In the genomic region with DNA sequence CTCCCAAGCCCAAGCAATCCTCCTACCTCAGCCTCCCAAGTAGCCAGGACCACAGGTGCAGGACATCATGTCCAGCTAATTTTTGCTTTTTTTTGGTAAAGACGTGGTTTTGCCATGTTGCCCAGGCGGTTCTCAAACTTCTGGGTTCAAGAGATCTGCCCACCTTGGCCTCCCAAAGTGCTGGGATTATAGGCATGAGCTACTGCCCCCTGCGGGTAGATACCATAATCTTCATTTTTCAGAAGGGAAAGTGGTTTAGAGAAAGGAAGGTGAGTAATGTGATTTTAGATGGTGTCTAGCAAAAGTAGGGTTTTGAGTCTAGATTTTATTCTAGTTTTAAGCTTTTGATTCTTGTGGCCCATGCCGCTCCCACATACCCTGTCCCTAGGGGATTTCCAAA, we compare ENCODE assay signal across 22 cellular contexts.
A peak's percentile ranks its signal among the peaks of the same experiment; 100 is the strongest.
DNase-seq lines count a peak whose midpoint lies in the region; ATAC-seq and TF ChIP-seq lines count a peak whose summit lies in the region.
"Had no signal": no experiment of that assay in that cellular context is flagged by ENCODE, and none has a peak within 500 bp of the region (broad histone marks: within the 10 kb centered on the region; RNA-seq: fewer than 3 reads in every experiment).

No MANE protein-coding gene starts in this region.

- no peak overlapping the region for H3K4me3 Mint-ChIP-seq in T-helper 17 cell
- H3K4me3 Mint-ChIP-seq: CD8-positive, alpha-beta T cell; HFFc6 had no signal

- H3K36me3 Mint-ChIP-seq in T-helper 17 cell (ENCODE audit: low read depth), result no peaks in the 10 kb centered on the region
- H3K36me3 Mint-ChIP-seq: CD8-positive, alpha-beta T cell had no signal

- H4K20me1 ChIP-seq in DOHH2 (ENCODE audit: control insufficient read depth, insufficient read depth, low read depth, low read length), result no peaks in the 10 kb centered on the region
- H4K20me1 ChIP-seq in Loucy (ENCODE audit: insufficient read depth, low read length, poor library complexity, severe bottlenecking), result no peaks in the 10 kb centered on the region
- H4K20me1 ChIP-seq: BLaER1 treated with 17β-estradiol and CSF1 and Interleukin-3, amounts not matched to agents 10 nM and 100 nM had no signal

- no peak overlapping the region for H3K27ac ChIP-seq in DOHH2 (ENCODE audit: low read depth, low read length)
- H3K27ac ChIP-seq: BLaER1 treated with 17β-estradiol and CSF1 and Interleukin-3, amounts not matched to agents 10 nM and 100 nM; KMS-11; SJSA1 had no signal

- no peaks in the 10 kb centered on the region for H3F3A ChIP-seq in DOHH2 (ENCODE audit: control insufficient read depth, insufficient read depth)
- H3F3A ChIP-seq in Loucy (ENCODE audit: low read depth), result no peaks in the 10 kb centered on the region

- DNase-seq in SK-MEL-5 (ENCODE audit: low read depth, low spot score), result peak; percentile 54
- DNase-seq in T-helper 17 cell, result no peak
- no peak for DNase-seq in GM19240 (ENCODE audit: insufficient read length, low spot score)
- DNase-seq: ACHN; CD8-positive, alpha-beta T cell; GDM1; HFFc6; IMR-90; NCI-H1417 treated with DMSO at 0.1 percent for 48 hours; NCI-H187; NCI-H2107; NCI-H69; NK-92 treated with Interleukin-12 subunit alpha and Interleukin-12 subunit beta, amount 100 ng/mL, for 24 hours; T1000 had no signal

- H3K4me1 ChIP-seq in DOHH2 (ENCODE audit: control insufficient read depth, low read length) (peaks cover 14% of the 10 kb centered on the region), Loucy (ENCODE audit: insufficient read depth, low read length, poor library complexity, severe bottlenecking) (peaks cover 25% of the 10 kb centered on the region)
- H3K4me1 ChIP-seq: SJSA1 had no signal

- H3K4me3 ChIP-seq in DOHH2 (ENCODE audit: low read length), result no peak overlapping the region
- no peak overlapping the region for H3K4me3 ChIP-seq in Loucy (ENCODE audit: low read length, poor library complexity, severe bottlenecking)
- H3K4me3 ChIP-seq: BLaER1 treated with 17β-estradiol and CSF1 and Interleukin-3, amounts not matched to agents 10 nM and 100 nM; SJSA1 had no signal

- H3K27me3 Mint-ChIP-seq in T-helper 17 cell, result no peaks in the 10 kb centered on the region

- no peak overlapping the region for H2AFZ ChIP-seq in Loucy (ENCODE audit: low read length)

- no peaks in the 10 kb centered on the region for H3K27me3 ChIP-seq in DOHH2 (ENCODE audit: control insufficient read depth, low read length)
- H3K27me3 ChIP-seq in Loucy (ENCODE audit: insufficient read depth, low read length, poor library complexity, severe bottlenecking), result no peaks in the 10 kb centered on the region
- H3K27me3 ChIP-seq: BLaER1 treated with 17β-estradiol and CSF1 and Interleukin-3, amounts not matched to agents 10 nM and 100 nM; SJSA1 had no signal

- H3K9me2 ChIP-seq in DOHH2 (replicated peaks; ENCODE audit: control insufficient read depth, low read length) (no peaks in the 10 kb centered on the region), Loucy (replicated peaks; ENCODE audit: low read depth, low read length) (no peaks in the 10 kb centered on the region)

- no peak overlapping the region for H3K9ac ChIP-seq in Loucy (ENCODE audit: low read depth, low read length, poor library complexity, severe bottlenecking)
- H3K9ac ChIP-seq: BLaER1 treated with 17β-estradiol and CSF1 and Interleukin-3, amounts not matched to agents 10 nM and 100 nM; KMS-11 had no signal

- H3K4me2 ChIP-seq in DOHH2 (ENCODE audit: low read length) (no peak overlapping the region), Loucy (ENCODE audit: low read depth, low read length, poor library complexity, severe bottlenecking) (no peak overlapping the region)
- H3K4me2 ChIP-seq: BLaER1 treated with 17β-estradiol and CSF1 and Interleukin-3, amounts not matched to agents 10 nM and 100 nM; KMS-11 had no signal

- H3K27ac Mint-ChIP-seq in T-helper 17 cell, result no peak overlapping the region
- H3K27ac Mint-ChIP-seq: CD8-positive, alpha-beta T cell; HFFc6 had no signal

- H3K79me2 ChIP-seq in DOHH2 (ENCODE audit: control insufficient read depth, low read length) (no peaks in the 10 kb centered on the region), Loucy (ENCODE audit: insufficient read depth, low read length) (no peaks in the 10 kb centered on the region)

- in situ Hi-C loops in SK-MEL-5 (cut with HindIII; ENCODE audit: low pct_unique_long_range_greater_than_20kb, low sequenced_read_pairs), result no loop called here

- H3K36me3 ChIP-seq in DOHH2 (ENCODE audit: control insufficient read depth, low read length) (no peaks in the 10 kb centered on the region), Loucy (ENCODE audit: insufficient read depth, low read length) (peaks cover 9% of the 10 kb centered on the region; the same call in 1 of the 2 replicates)
- H3K36me3 ChIP-seq: BLaER1 treated with 17β-estradiol and CSF1 and Interleukin-3, amounts not matched to agents 10 nM and 100 nM; SJSA1 had no signal

- TF ChIP-seq CTCF in DOHH2 (IDR thresholded peaks at IDR 0.05; ENCODE audit: low read depth, low read length, poor library complexity, severe bottlenecking), result peak; percentile 26
- peak; percentile 60 for TF ChIP-seq CTCF in Loucy (conservative IDR thresholded peaks at IDR 0.05; ENCODE audit: low read length)

- no peak for ATAC-seq in GM19023 (IDR thresholded peaks at IDR 0.05; ENCODE audit: unreplicated experiment)
- ATAC-seq in T-helper 17 cell, result no peak
- ATAC-seq in HG02973 (IDR thresholded peaks at IDR 0.05; ENCODE audit: unreplicated experiment), result no peak
- ATAC-seq: CD8-positive, alpha-beta T cell; Right ventricle myocardium inferior had no signal

- no peaks in the 10 kb centered on the region for H3K4me1 Mint-ChIP-seq in T-helper 17 cell

- H3K9me3 ChIP-seq in DOHH2 (ENCODE audit: control insufficient read depth, insufficient read depth, low read length) (no peaks in the 10 kb centered on the region), Loucy (ENCODE audit: insufficient read depth, low read depth, low read length) (no peaks in the 10 kb centered on the region), T-helper 17 cell (ENCODE audit: control insufficient read depth, low read length, poor library complexity, severe bottlenecking) (no peaks in the 10 kb centered on the region)
- H3K9me3 ChIP-seq: BLaER1 treated with 17β-estradiol and CSF1 and Interleukin-3, amounts not matched to agents 10 nM and 100 nM; SJSA1 had no signal
